28 cellular contexts compared by ENCODE assay signal in the genomic region with DNA sequence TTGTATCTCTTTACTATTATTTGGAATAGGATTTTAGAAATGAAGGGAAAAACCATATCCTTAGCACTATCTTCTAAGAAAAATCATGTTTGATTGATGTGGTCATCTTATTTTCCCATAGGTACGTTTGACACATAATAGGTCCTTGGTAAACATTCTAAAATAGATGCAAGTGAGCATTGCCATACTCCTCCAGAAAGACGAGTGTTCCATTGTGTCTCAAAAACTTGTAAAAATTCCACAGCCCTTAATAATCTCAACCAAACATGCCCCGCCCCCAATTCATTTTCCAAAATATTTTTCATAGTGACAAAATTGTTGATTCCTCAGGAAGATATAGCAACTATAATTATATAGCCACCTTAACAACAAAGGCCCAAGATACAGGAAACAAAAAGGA.
"Had no signal": no experiment of that assay in that cellular context is flagged by ENCODE, and none has a peak within 500 bp of the region (broad histone marks: within the 10 kb centered on the region; RNA-seq: fewer than 3 reads in every experiment).

No MANE protein-coding gene starts in this region.

- H3K27me3 ChIP-seq: pancreas, spleen, suprapubic skin, tibial artery, upper lobe of right lung, uterus had no signal

- ATAC-seq: mucosa of descending colon; naive thymus-derived CD4-positive, alpha-beta T cell; natural killer cell treated with Interleukin-12 subunit alpha and Interleukin-12 subunit beta and Interleukin-15 and Interleukin-18, amount 100 ng/mL, for 72 hours; pancreas; sciatic nerve; upper lobe of right lung had no signal

- DNase-seq: islet precursor cell; left ventricle myocardium inferior; midbrain; mucosa of descending colon; naive thymus-derived CD4-positive, alpha-beta T cell; nucleus accumbens; pancreas; posterior cingulate gyrus; retina; right cardiac atrium; small intestine; spleen; stimulated activated CD4-positive, alpha-beta T cell treated with anti-CD3 and anti-CD28 coated beads, Interleukin-4, amount 100 ng/mL, for 24 hours; stimulated activated naive CD4-positive, alpha-beta T cell; tibial artery; trophoblast cell; upper lobe of right lung; uterus had no signal

- H3K27ac Mint-ChIP-seq: memory B cell; stimulated activated effector memory CD8-positive, alpha-beta T cell treated with anti-CD3 and anti-CD28 coated beads, Interleukin-12 subunit alpha, Interleukin-12 subunit beta, amount 100 ng/mL, for 72 hours had no signal

- H3K27me3 Mint-ChIP-seq: memory B cell; naive thymus-derived CD4-positive, alpha-beta T cell; natural killer cell treated with Interleukin-12 subunit alpha and Interleukin-12 subunit beta and Interleukin-15 and Interleukin-18, amount 100 ng/mL, for 72 hours; stimulated activated naive CD8-positive, alpha-beta T cell treated with anti-CD3 and anti-CD28 coated beads, Interleukin-15, Interleukin-2, amounts not matched to agents 100 ng/mL and 50 ng/mL, for 24 hours had no signal

- H3K4me3 ChIP-seq: left ventricle myocardium inferior, lung, mucosa of descending colon, pancreas, prostate gland, spleen, suprapubic skin, thoracic aorta, tibial artery, upper lobe of right lung, uterus had no signal

- H3K4me3 Mint-ChIP-seq: memory B cell; naive thymus-derived CD4-positive, alpha-beta T cell; natural killer cell treated with Interleukin-12 subunit alpha and Interleukin-12 subunit beta and Interleukin-15 and Interleukin-18, amount 100 ng/mL, for 72 hours; neural crest cell; stimulated activated effector memory CD8-positive, alpha-beta T cell treated with anti-CD3 and anti-CD28 coated beads, Interleukin-12 subunit alpha, Interleukin-12 subunit beta, amount 100 ng/mL, for 72 hours; stimulated activated naive CD8-positive, alpha-beta T cell treated with anti-CD3 and anti-CD28 coated beads, Interleukin-15, Interleukin-2, amounts not matched to agents 100 ng/mL and 50 ng/mL, for 24 hours had no signal

- H3K9me3 Mint-ChIP-seq: memory B cell; naive thymus-derived CD4-positive, alpha-beta T cell; natural killer cell treated with Interleukin-12 subunit alpha and Interleukin-12 subunit beta and Interleukin-15 and Interleukin-18, amount 100 ng/mL, for 72 hours; neural crest cell; stimulated activated effector memory CD8-positive, alpha-beta T cell treated with anti-CD3 and anti-CD28 coated beads, Interleukin-12 subunit alpha, Interleukin-12 subunit beta, amount 100 ng/mL, for 72 hours; stimulated activated naive CD8-positive, alpha-beta T cell treated with anti-CD3 and anti-CD28 coated beads, Interleukin-15, Interleukin-2, amounts not matched to agents 100 ng/mL and 50 ng/mL, for 24 hours had no signal

- H3K4me1 ChIP-seq: left ventricle myocardium inferior, pancreas, prostate gland, suprapubic skin, upper lobe of right lung, uterus had no signal

- H3K27ac ChIP-seq: left ventricle myocardium inferior, pancreas, prostate gland, spleen, suprapubic skin, thoracic aorta, tibial artery, upper lobe of right lung, uterus had no signal

- H3K9me3 ChIP-seq: left ventricle myocardium inferior, mucosa of descending colon, pancreas, prostate gland, spleen, suprapubic skin, thoracic aorta, tibial artery, upper lobe of right lung, uterus had no signal

- H3K36me3 ChIP-seq: pancreas, prostate gland, uterus had no signal
